In the genomic region with DNA sequence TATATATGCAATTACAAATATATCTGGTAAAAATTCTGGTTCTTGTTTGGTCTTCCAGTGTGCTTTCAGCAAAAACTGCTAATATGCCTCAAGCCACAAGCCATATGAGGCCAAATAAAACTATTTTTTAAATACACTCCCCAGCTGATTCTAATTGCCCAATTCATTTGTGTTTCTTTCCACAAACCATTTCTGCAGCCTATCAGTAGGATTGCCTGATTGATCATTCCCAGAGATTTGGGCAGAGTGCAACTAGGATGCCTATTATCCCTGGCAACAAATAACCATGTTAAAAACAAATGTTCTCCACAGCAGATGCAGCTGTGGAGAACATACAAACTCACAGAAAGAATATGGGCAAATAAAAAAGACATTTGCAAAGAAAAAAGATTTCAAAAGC, we compare ENCODE assay signal across 23 cellular contexts.
"Had no signal": no experiment of that assay in that cellular context is flagged by ENCODE, and none has a peak within 500 bp of the region (broad histone marks: within the 10 kb centered on the region; RNA-seq: fewer than 3 reads in every experiment).

No MANE protein-coding gene starts in this region.

- H3K27me3 ChIP-seq: dorsolateral prefrontal cortex, esophagus muscularis mucosa, neutrophil, right lobe of liver, spleen, stomach, transverse colon had no signal

- H3K27ac ChIP-seq: dorsolateral prefrontal cortex, esophagus muscularis mucosa, neutrophil, psoas muscle, right lobe of liver, spleen, stomach, thoracic aorta, transverse colon had no signal

- ATAC-seq: mucosa of descending colon; naive thymus-derived CD8-positive, alpha-beta T cell; psoas muscle; right lobe of liver; stimulated activated naive B cell treated with anti-CD40 and anti-IgM and Interleukin-4, amounts not matched to agents 10 μg/mL and 1 μg/mL and 100 μg/mL, for 72 hours had no signal

- H3K36me3 ChIP-seq: esophagus muscularis mucosa, neutrophil, right lobe of liver, spleen, stomach, thoracic aorta, transverse colon had no signal

- H3K4me3 ChIP-seq: dorsolateral prefrontal cortex, esophagus muscularis mucosa, mucosa of descending colon, psoas muscle, right lobe of liver, spleen, stomach, thoracic aorta, transverse colon had no signal

- DNase-seq: cortex of kidney; dorsolateral prefrontal cortex; effector memory CD4-positive, alpha-beta T cell; foreskin melanocyte; head of caudate nucleus; hippocampal formation; kidney glomerular epithelial cell; mucosa of descending colon; naive thymus-derived CD8-positive, alpha-beta T cell; psoas muscle; retina; right lobe of liver; spleen; stimulated activated CD4-positive, alpha-beta T cell treated with anti-CD3 and anti-CD28 coated beads, Interleukin-15, amount 100 ng/mL, for 24 hours; stimulated activated CD4-positive, alpha-beta T cell treated with anti-CD3 and anti-CD28 coated beads, Interleukin-1b, Interleukin-23, amount 100 ng/mL, for 48 hours; stimulated activated CD4-positive, alpha-beta T cell treated with anti-CD3 and anti-CD28 coated beads, Interleukin-4, amount 100 ng/mL, for 24 hours; stimulated activated naive B cell treated with anti-CD40 and anti-IgM and Interleukin-4, amounts not matched to agents 10 μg/mL and 1 μg/mL and 100 μg/mL, for 72 hours; stomach; substantia nigra; transverse colon had no signal

- H3K4me1 ChIP-seq: right lobe of liver had no signal

- H3K9me3 ChIP-seq: esophagus muscularis mucosa, mucosa of descending colon, neutrophil, psoas muscle, right lobe of liver, spleen, stomach, thoracic aorta, transverse colon had no signal
